In genomic region chr1:65670518-65670917, GRCh38 we compare ENCODE assay signal across 8 cellular contexts.
"Had no signal": no experiment of that assay in that cellular context is flagged by ENCODE, and none has a peak within 500 bp of the region (broad histone marks: within the 10 kb centered on the region; RNA-seq: fewer than 3 reads in every experiment).

No MANE protein-coding gene starts in this region.

- FAIRE-seq: G401.6, GM12878, GM12891, GM12892, GM18507, GM19239 had no signal

- DNase-seq: GDM1, GF-D8 had no signal

- H3K4me3 ChIP-seq: GM12878 had no signal

- ATAC-seq: GM12878 had no signal
